1 cellular context compared by ENCODE assay signal in genomic region chr14:21057803-21058675, GRCh38.
TF ChIP-seq lines count a peak whose summit lies in the region.

A gene with protein sequence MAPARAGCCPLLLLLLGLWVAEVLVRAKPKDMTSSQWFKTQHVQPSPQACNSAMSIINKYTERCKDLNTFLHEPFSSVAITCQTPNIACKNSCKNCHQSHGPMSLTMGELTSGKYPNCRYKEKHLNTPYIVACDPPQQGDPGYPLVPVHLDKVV (plus strand): TSS chr14:21057822. CDS start chr14:21057893, 71 bp downstream.

TF ChIP-seq in HepG2, 621 proteins besides CTCF, POLR2A, EP300 and RAD21 (continued from another document):
- peak; percentile 95 for TF ChIP-seq ZNF687 (CRISPR knock-in tag; IDR thresholded peaks at IDR 0.05)
- TF ChIP-seq ZNF737 (CRISPR knock-in tag; IDR thresholded peaks at IDR 0.05; ENCODE audit: borderline replicate concordance): 0 out of 2 replicates have a peak, but pooled peaks have one; percentile 55
- 0 out of 4 replicates have a peak, but pooled peaks of 1 of the 2 experiments have one; percentile 17 for TF ChIP-seq ATF4 (CRISPR knock-in tag; IDR thresholded peaks at IDR 0.05)
- no peak for TF ChIP-seq PAX8 (CRISPR knock-in tag; IDR thresholded peaks at IDR 0.05; ENCODE audit: borderline replicate concordance)
- peak; percentile 19; the same call in 1 of the 2 replicates for TF ChIP-seq SAP130 (CRISPR knock-in tag; IDR thresholded peaks at IDR 0.05; ENCODE audit: low read depth)
- TF ChIP-seq FOXP1 (IDR thresholded peaks at IDR 0.05): no peak
- TF ChIP-seq FOXP1 (CRISPR knock-in tag; IDR thresholded peaks at IDR 0.05): 0 out of 2 replicates have a peak, but pooled peaks have one; percentile 1
- peak; percentile 62 for TF ChIP-seq KDM5B (CRISPR knock-in tag; IDR thresholded peaks at IDR 0.05; ENCODE audit: borderline replicate concordance)
- TF ChIP-seq REPIN1 (CRISPR knock-in tag; IDR thresholded peaks at IDR 0.05; ENCODE audit: borderline replicate concordance, low read depth): no peak
TF ChIP-seq in HepG2: peak in this region for 42.
